In the genomic region with DNA sequence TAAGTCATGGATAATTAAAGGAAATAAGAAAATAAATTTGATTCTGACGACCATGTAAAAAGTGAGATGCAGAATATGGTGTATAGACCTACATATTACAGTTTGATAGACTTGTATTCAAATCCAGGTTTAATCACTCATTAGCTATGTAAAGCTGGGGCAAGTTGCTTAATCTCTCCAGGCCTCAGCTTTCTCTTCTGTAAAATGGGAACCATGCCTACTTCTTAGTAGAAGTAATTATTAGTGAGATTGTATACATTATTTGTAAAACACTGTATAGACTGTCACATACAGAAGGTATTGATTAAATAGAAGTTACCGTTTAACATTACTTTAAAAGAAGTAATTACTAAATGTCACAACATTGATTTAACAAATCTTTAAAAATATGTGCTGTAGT, we compare ENCODE assay signal across 7 cellular contexts.
"Had no signal": no experiment of that assay in that cellular context is flagged by ENCODE, and none has a peak within 500 bp of the region (broad histone marks: within the 10 kb centered on the region; RNA-seq: fewer than 3 reads in every experiment).

No MANE protein-coding gene starts in this region.

- ATAC-seq: GM12878 had no signal

- FAIRE-seq: G401.6, GM12878, GM12891, GM12892, GM18507 had no signal

- DNase-seq: GDM1, GF-D8 had no signal

- H3K4me3 ChIP-seq: GM12878 had no signal
